Comparison of ENCODE assay signal across 1 cellular context in genomic region chr10:87504667-87505365, GRCh38.
A peak's percentile ranks its signal among the peaks of the same experiment; 100 is the strongest.
TF ChIP-seq lines count a peak whose summit lies in the region.

MINPP1 (plus strand) TSS chr10:87504893; CDS start chr10:87504916, 23 bp downstream.

TF ChIP-seq in K562, 482 proteins besides CTCF, POLR2A, EP300 and RAD21 (continued from another document and continues in another):
- no peak for TF ChIP-seq CLOCK (CRISPR knock-in tag; IDR thresholded peaks at IDR 0.05; ENCODE audit: borderline replicate concordance)
- no peak for TF ChIP-seq THRAP3 (IDR thresholded peaks at IDR 0.05; ENCODE audit: borderline replicate concordance)
- TF ChIP-seq MTA1 (IDR thresholded peaks at IDR 0.05; ENCODE audit: borderline replicate concordance), result no peak
- TF ChIP-seq RBFOX2 (IDR thresholded peaks at IDR 0.05; ENCODE audit: low read depth, low read length), result peak; percentile 93
- TF ChIP-seq E2F6 (IDR thresholded peaks at IDR 0.05; ENCODE audit: borderline replicate concordance in 1 of 2, extremely low read depth in 1 of 2, insufficient read depth in 1 of 2, insufficient read length in 1 of 2, low read depth in 1 of 2, low read length in 1 of 2, poor library complexity in 1 of 2, severe bottlenecking in 1 of 2), result peak in 1 of 2 experiments; percentile 44
- TF ChIP-seq KDM5B (IDR thresholded peaks at IDR 0.05; ENCODE audit: insufficient replicate concordance, low read depth, low read length), result peak; percentile 53
- TF ChIP-seq, protein P1, sequence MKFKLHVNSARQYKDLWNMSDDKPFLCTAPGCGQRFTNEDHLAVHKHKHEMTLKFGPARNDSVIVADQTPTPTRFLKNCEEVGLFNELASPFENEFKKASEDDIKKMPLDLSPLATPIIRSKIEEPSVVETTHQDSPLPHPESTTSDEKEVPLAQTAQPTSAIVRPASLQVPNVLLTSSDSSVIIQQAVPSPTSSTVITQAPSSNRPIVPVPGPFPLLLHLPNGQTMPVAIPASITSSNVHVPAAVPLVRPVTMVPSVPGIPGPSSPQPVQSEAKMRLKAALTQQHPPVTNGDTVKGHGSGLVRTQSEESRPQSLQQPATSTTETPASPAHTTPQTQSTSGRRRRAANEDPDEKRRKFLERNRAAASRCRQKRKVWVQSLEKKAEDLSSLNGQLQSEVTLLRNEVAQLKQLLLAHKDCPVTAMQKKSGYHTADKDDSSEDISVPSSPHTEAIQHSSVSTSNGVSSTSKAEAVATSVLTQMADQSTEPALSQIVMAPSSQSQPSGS (CRISPR knock-in tag; IDR thresholded peaks at IDR 0.05), result no peak
- TF ChIP-seq HNRNPUL1 (IDR thresholded peaks at IDR 0.05; ENCODE audit: low read length), result no peak
- peak in 1 of 2 experiments; percentile 46; a peak in 1 of 4 replicates for TF ChIP-seq NONO (IDR thresholded peaks at IDR 0.05; ENCODE audit: low read depth in 2 of 2, low read length in 1 of 2)
- TF ChIP-seq, protein P2, sequence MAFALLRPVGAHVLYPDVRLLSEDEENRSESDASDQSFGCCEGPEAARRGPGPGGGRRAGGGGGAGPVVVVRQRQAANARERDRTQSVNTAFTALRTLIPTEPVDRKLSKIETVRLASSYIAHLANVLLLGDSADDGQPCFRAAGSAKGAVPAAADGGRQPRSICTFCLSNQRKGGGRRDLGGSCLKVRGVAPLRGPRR (CRISPR knock-in tag; IDR thresholded peaks at IDR 0.05), result no peak
- no peak for TF ChIP-seq ZNF24 (IDR thresholded peaks at IDR 0.05)
- no peak for TF ChIP-seq RBM25 (IDR thresholded peaks at IDR 0.05; ENCODE audit: low read depth, low read length, severe bottlenecking)
- no peak for TF ChIP-seq TSHZ1 (CRISPR knock-in tag; IDR thresholded peaks at IDR 0.05)
- no peak for TF ChIP-seq RNF219 (CRISPR knock-in tag; IDR thresholded peaks at IDR 0.05)
- TF ChIP-seq, protein P3, sequence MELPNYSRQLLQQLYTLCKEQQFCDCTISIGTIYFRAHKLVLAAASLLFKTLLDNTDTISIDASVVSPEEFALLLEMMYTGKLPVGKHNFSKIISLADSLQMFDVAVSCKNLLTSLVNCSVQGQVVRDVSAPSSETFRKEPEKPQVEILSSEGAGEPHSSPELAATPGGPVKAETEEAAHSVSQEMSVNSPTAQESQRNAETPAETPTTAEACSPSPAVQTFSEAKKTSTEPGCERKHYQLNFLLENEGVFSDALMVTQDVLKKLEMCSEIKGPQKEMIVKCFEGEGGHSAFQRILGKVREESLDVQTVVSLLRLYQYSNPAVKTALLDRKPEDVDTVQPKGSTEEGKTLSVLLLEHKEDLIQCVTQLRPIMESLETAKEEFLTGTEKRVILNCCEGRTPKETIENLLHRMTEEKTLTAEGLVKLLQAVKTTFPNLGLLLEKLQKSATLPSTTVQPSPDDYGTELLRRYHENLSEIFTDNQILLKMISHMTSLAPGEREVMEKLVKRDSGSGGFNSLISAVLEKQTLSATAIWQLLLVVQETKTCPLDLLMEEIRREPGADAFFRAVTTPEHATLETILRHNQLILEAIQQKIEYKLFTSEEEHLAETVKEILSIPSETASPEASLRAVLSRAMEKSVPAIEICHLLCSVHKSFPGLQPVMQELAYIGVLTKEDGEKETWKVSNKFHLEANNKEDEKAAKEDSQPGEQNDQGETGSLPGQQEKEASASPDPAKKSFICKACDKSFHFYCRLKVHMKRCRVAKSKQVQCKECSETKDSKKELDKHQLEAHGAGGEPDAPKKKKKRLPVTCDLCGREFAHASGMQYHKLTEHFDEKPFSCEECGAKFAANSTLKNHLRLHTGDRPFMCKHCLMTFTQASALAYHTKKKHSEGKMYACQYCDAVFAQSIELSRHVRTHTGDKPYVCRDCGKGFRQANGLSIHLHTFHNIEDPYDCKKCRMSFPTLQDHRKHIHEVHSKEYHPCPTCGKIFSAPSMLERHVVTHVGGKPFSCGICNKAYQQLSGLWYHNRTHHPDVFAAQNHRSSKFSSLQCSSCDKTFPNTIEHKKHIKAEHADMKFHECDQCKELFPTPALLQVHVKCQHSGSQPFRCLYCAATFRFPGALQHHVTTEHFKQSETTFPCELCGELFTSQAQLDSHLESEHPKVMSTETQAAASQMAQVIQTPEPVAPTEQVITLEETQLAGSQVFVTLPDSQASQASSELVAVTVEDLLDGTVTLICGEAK (IDR thresholded peaks at IDR 0.05), result peak; percentile 93
- TF ChIP-seq, protein P3 (CRISPR knock-in tag; IDR thresholded peaks at IDR 0.05), result no peak
- TF ChIP-seq, protein P4, sequence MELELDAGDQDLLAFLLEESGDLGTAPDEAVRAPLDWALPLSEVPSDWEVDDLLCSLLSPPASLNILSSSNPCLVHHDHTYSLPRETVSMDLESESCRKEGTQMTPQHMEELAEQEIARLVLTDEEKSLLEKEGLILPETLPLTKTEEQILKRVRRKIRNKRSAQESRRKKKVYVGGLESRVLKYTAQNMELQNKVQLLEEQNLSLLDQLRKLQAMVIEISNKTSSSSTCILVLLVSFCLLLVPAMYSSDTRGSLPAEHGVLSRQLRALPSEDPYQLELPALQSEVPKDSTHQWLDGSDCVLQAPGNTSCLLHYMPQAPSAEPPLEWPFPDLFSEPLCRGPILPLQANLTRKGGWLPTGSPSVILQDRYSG (tag; conservative IDR thresholded peaks at IDR 0.05; ENCODE audit: low read depth), result no peak
- TF ChIP-seq MTA3 (IDR thresholded peaks at IDR 0.05; ENCODE audit: borderline replicate concordance), result peak; percentile 52; the same call in 1 of the 2 replicates
- peak; percentile 35; the same call in 1 of the 2 replicates for TF ChIP-seq NKRF (IDR thresholded peaks at IDR 0.05; ENCODE audit: borderline replicate concordance)
- peak; percentile 34 for TF ChIP-seq POLR2B (IDR thresholded peaks at IDR 0.05; ENCODE audit: low read depth, partially characterized antibody)
- peak; percentile 75 for TF ChIP-seq CXXC5 (CRISPR knock-in tag; IDR thresholded peaks at IDR 0.05)
- no peak for TF ChIP-seq KAT2B (IDR thresholded peaks at IDR 0.05; ENCODE audit: low read depth, low read length)
- no peak for TF ChIP-seq ASH1L (IDR thresholded peaks at IDR 0.05; ENCODE audit: borderline replicate concordance, low read depth, partially characterized antibody)
